In the genomic region with DNA sequence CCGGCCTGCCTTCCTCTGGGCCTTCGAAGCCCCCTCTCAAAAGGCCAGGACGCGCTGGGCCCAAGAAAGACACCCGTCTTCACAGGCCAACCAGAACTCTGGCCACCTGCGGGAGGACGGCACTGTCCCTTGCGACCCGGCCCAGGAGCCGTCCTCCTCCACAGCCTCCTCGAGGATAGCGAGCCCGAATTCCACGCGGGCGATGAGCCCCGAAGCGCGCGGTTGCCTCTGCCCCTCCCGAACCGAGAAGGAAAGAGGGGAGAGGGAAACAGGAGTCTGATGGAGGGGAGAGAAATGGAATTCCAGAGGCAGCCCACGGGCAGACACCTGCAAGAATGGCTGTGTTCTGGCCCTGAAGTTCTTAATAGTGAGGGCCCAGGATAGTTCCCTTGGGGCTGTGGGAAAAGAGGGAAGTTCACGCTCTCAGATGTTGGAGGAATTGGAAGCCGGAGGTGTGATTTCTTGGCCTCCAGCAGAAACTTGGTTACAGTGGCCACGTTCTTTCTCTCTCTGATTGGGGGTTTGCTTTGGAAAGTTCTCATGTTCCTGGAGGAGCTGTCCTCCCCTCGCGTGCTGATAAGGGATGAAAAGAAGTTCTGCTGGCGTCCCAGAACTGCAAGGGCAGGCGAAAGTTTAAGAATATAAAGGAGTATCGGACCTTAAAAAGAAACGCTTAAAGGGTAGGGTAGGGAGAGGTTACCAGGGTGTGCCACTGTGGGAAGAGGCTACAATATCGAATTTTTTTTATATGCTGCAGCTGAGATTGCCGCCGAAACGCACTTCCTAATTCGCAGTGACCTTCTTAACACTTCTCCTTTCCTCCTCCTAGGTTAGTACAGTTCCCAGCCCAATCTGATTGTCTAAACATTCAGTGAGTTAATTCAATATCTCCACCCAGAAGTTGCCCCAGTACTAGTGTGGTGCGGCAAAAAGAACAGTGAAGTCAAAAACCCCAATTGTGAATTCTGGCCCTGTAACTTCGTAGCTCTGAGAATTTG, we compare ENCODE assay signal across 8 cellular contexts. TPM values are rescaled to one million over a fixed set of nuclear protein-coding genes. Genes with fewer than 3 reads are reported as not detected.
DNase-seq lines count a peak whose midpoint lies in the region; ATAC-seq and TF ChIP-seq lines count a peak whose summit lies in the region.

No MANE protein-coding gene starts in this region.

- ATAC-seq in GM21576 (IDR thresholded peaks at IDR 0.05; ENCODE audit: unreplicated experiment): no peak
- no peak for ATAC-seq in HG03097 (IDR thresholded peaks at IDR 0.05; ENCODE audit: low FRiP score, unreplicated experiment)

- 6 to 13% (median 8%) methylated on average over 32 to 39 of the region's 39 CpGs for WGBS in spleen, 5 donors

- TF ChIP-seq CTCF in HFFc6 (IDR thresholded peaks at IDR 0.05): no peak
- no peak for TF ChIP-seq CTCF in spleen (IDR thresholded peaks at IDR 0.05 in 8 of 11, conservative IDR thresholded peaks at IDR 0.05 in 3 of 11)

- H3K36me3 Mint-ChIP-seq in HFFc6 (ENCODE audit: low read depth): no peaks in the 10 kb centered on the region

- peak overlapping the region; percentile 58; the same call in 1 of the 2 replicates for H3K9ac ChIP-seq in iPS-20b (ENCODE audit: low read depth, low read length)

- H3K27ac ChIP-seq in iPS-20b (ENCODE audit: low read length) (no peak overlapping the region), spleen (no peak overlapping the region)

- H3K27ac Mint-ChIP-seq in HFFc6: no peak overlapping the region

- intact Hi-C loops in spleen (cut with DNase I; ENCODE audit: low total_unique reads): no loop called here

- TF ChIP-seq POLR2A in spleen (IDR thresholded peaks at IDR 0.05): no peak

- peak overlapping the region; percentile 3; the same call in 1 of the 2 replicates for H3K4me3 Mint-ChIP-seq in HFFc6

- H3K27me3 Mint-ChIP-seq in HFFc6 (ENCODE audit: insufficient read depth): peaks cover 13% of the 10 kb centered on the region

- DNase-seq in HFFc6: no peak
- DNase-seq in amniotic epithelial cell (ENCODE audit: low read depth): peak; percentile 34
- peak; percentile 74 for DNase-seq in spleen
- no peak for DNase-seq in T-helper 9 cell
- no peak for DNase-seq in stimulated activated CD8-positive, alpha-beta memory T cell treated with anti-CD3 and anti-CD28 coated beads, Interleukin-4, amount 100 ng/mL, for 48 hours

- peak overlapping the region; percentile 77 for H3K4me3 ChIP-seq in iPS-20b (ENCODE audit: low read length)
- H3K4me3 ChIP-seq in spleen: peak overlapping the region in 7 of 8 donors; percentile 29 to 71 (median 42)

- H3K4me1 ChIP-seq in iPS-20b (ENCODE audit: insufficient read depth, low read length): no peaks in the 10 kb centered on the region; the same call in 1 of the 2 replicates
- peaks cover 4 to 31% (median 24%) of the 10 kb centered on the region in 6 donors for H3K4me1 ChIP-seq in spleen

- no peaks in the 10 kb centered on the region for H3K9me3 ChIP-seq in iPS-20b (ENCODE audit: insufficient read depth, low read depth, low read length)
- H3K9me3 ChIP-seq in spleen: no peaks in the 10 kb centered on the region

- no peaks in the 10 kb centered on the region for H3K36me3 ChIP-seq in iPS-20b (ENCODE audit: insufficient read depth, low read depth, low read length)
- H3K36me3 ChIP-seq in spleen: no peaks in the 10 kb centered on the region

- H3K27me3 ChIP-seq in iPS-20b (ENCODE audit: insufficient read depth, low read length) (peaks cover 73% of the 10 kb centered on the region), spleen (replicated peaks in 1 of 7) (peaks cover 0 to 71% (median 42%) of the 10 kb centered on the region in 7 donors)

- no peaks in the 10 kb centered on the region; the same call in 1 of the 2 replicates for H3K9me3 Mint-ChIP-seq in HFFc6

- no peaks in the 10 kb centered on the region for H3K4me1 Mint-ChIP-seq in HFFc6 (ENCODE audit: low read depth)

RNA-seq across cellular contexts. Expression of gene SLC44A5, which starts 5.8 kb away (rescaled TPM):
- total RNA-seq in HFFc6 (2021; fragmentation: NEBNext Ultra II Directional; extraction: Animal tissue kit (Norgen Biotek cat#: 25700)): not detected
- 1 to 10 TPM in 3 of 7 donors, under 1 TPM in 4; 0.28 to 4.0 (median 0.98) TPM for total RNA-seq in spleen
- polyA plus RNA-seq in spleen: 1 to 10 TPM in 1 of 3 donors, under 1 TPM in 2; 0.30 to 1.2 (median 0.76) TPM

Comparison
In these comparisons a context has a peak if more than half of its experiments do, and no peak if none do; other contexts are left out.
1. DNase-seq: peak in amniotic epithelial cell (single experiment) and spleen (single experiment); none in HFFc6 (single experiment), T-helper 9 cell (single experiment) and stimulated activated CD8-positive, alpha-beta memory T cell treated with anti-CD3 and anti-CD28 coated beads, Interleukin-4, amount 100 ng/mL, for 48 hours (single experiment).